Comparison of ENCODE assay signal across 7 cellular contexts in genomic region chr20:5127859-5128409, GRCh38. TPM values are rescaled to one million over a fixed set of nuclear protein-coding genes. Genes with fewer than 3 reads are reported as not detected.
DNase-seq lines count a peak whose midpoint lies in the region; FAIRE-seq and TF ChIP-seq lines count a peak whose summit lies in the region.

No MANE protein-coding gene starts in this region.

- H3K9me3 ChIP-seq in SJSA1 (replicated peaks) (no peaks in the 10 kb centered on the region), skeletal muscle tissue (ENCODE audit: control insufficient read depth in 3 of 3, low read length in 3 of 3) (no peaks in the 10 kb centered on the region)

- peaks cover 13% of the 10 kb centered on the region for H3K36me3 ChIP-seq in SJSA1
- peaks cover 0 to 4% (median 0%) of the 10 kb centered on the region in 3 donors for H3K36me3 ChIP-seq in skeletal muscle tissue (ENCODE audit: control insufficient read depth in 3 of 3, insufficient read depth in 3 of 3, low read length in 3 of 3)

- no peak for DNase-seq in GM12891 (ENCODE audit: insufficient read length, low spot score)
- DNase-seq in SJSA1 (ENCODE audit: low read depth in 1 of 2, low spot score in 2 of 2), result no peak
- DNase-seq in foreskin fibroblast, result no peak
- no peak for DNase-seq in HUDEP-2 (lab: John Stamatoyannopoulos, UW; ENCODE audit: unreplicated experiment in 76 of 76)
- DNase-seq in dermis blood vessel endothelial cell, result no peak
- no peak for DNase-seq in SIG-M5 (lab: John Stamatoyannopoulos, UW)

- no peak for FAIRE-seq in GM12891 (lab: Jason Lieb, UNC)

- no peak for TF ChIP-seq POLR2A in GM12891 (IDR thresholded peaks at IDR 0.05; ENCODE audit: low read depth, low read length)

- H3K27ac ChIP-seq in SJSA1, result no peak overlapping the region
- peak overlapping the region; percentile 89 for H3K27ac ChIP-seq in skeletal muscle tissue (ENCODE audit: low read depth, low read length)

- TF ChIP-seq CTCF in foreskin fibroblast (IDR thresholded peaks at IDR 0.05; ENCODE audit: low read depth, low read length), result no peak

- H3K4me3 ChIP-seq in SJSA1 (peak overlapping the region; percentile 85), foreskin fibroblast (ENCODE audit: low read depth in 1 of 2, low read length in 2 of 2) (peak overlapping the region; percentile 90 to 95), skeletal muscle tissue (ENCODE audit: low read length in 3 of 3) (peak overlapping the region; percentile 89 to 95 (median 90))

- H3K27me3 ChIP-seq in SJSA1 (replicated peaks) (no peaks in the 10 kb centered on the region), skeletal muscle tissue (ENCODE audit: control insufficient read depth in 3 of 3, insufficient read depth in 3 of 3, low read length in 3 of 3) (no peaks in the 10 kb centered on the region)

- peak overlapping the region; percentile 86 to 91 (median 91) for H3K9ac ChIP-seq in skeletal muscle tissue (ENCODE audit: low read depth in 1 of 3, low read length in 3 of 3)

- peaks cover 31% of the 10 kb centered on the region for H3K4me1 ChIP-seq in SJSA1 (replicated peaks)
- peaks cover 19 to 33% (median 28%) of the 10 kb centered on the region in 3 donors for H3K4me1 ChIP-seq in skeletal muscle tissue (ENCODE audit: control insufficient read depth in 3 of 3, insufficient read depth in 3 of 3, low read length in 3 of 3)

TF ChIP-seq in GM12891, 5 proteins besides CTCF, POLR2A, EP300 and RAD21:
- TF ChIP-seq PAX5 (IDR thresholded peaks at IDR 0.05; ENCODE audit: insufficient read depth, low read length, severe bottlenecking) (no peak), TAF1 (IDR thresholded peaks at IDR 0.05; ENCODE audit: low read depth, low read length) (0 out of 2 replicates have a peak, but pooled peaks have one; percentile 4), POLR2AphosphoS5 (IDR thresholded peaks at IDR 0.05; ENCODE audit: low read depth, low read length) (no peak), SPI1 (IDR thresholded peaks at IDR 0.05; ENCODE audit: low read depth, low read length) (no peak), POU2F2 (IDR thresholded peaks at IDR 0.05; ENCODE audit: low read depth, low read length) (no peak)
TF ChIP-seq in GM12891: peak in this region for 1.

RNA-seq across cellular contexts. Expression of gene CDS2, which starts 1.1 kb away (rescaled TPM):
- 5.9 TPM for polyA plus RNA-seq in GM12891 (2012; ENCODE audit: low read depth, missing spikeins)
- total RNA-seq in SJSA1 (2014; rRNA removed; shearing (Covaris generic)), result 27.4 and 31.2 TPM in 2 replicates
- 27.1 TPM for total RNA-seq in skeletal muscle tissue
- total RNA-seq in dermis blood vessel endothelial cell, result 71.5 and 105 TPM in 2 replicates

RNA-seq across cellular contexts. Expression of gene PCNA, which starts 8.2 kb away (rescaled TPM):
- 269 TPM for polyA plus RNA-seq in GM12891 (2012; ENCODE audit: low read depth, missing spikeins)
- total RNA-seq in SJSA1 (2014; rRNA removed; shearing (Covaris generic)), result 391 and 409 TPM in 2 replicates
- total RNA-seq in skeletal muscle tissue (35.5 TPM), dermis blood vessel endothelial cell (131 and 240 TPM in 2 replicates)

RNA-seq across cellular contexts. Expression of gene TMEM230, which starts 15.1 kb away (rescaled TPM):
- polyA plus RNA-seq in GM12891 (2012; ENCODE audit: low read depth, missing spikeins), result 75.8 TPM
- total RNA-seq in SJSA1 (2014; rRNA removed; shearing (Covaris generic)), result 95.2 and 139 TPM in 2 replicates
- total RNA-seq in skeletal muscle tissue (68.9 TPM), dermis blood vessel endothelial cell (57.3 and 75.4 TPM in 2 replicates)
